Comparison of ENCODE assay signal across 9 cellular contexts in the genomic region with DNA sequence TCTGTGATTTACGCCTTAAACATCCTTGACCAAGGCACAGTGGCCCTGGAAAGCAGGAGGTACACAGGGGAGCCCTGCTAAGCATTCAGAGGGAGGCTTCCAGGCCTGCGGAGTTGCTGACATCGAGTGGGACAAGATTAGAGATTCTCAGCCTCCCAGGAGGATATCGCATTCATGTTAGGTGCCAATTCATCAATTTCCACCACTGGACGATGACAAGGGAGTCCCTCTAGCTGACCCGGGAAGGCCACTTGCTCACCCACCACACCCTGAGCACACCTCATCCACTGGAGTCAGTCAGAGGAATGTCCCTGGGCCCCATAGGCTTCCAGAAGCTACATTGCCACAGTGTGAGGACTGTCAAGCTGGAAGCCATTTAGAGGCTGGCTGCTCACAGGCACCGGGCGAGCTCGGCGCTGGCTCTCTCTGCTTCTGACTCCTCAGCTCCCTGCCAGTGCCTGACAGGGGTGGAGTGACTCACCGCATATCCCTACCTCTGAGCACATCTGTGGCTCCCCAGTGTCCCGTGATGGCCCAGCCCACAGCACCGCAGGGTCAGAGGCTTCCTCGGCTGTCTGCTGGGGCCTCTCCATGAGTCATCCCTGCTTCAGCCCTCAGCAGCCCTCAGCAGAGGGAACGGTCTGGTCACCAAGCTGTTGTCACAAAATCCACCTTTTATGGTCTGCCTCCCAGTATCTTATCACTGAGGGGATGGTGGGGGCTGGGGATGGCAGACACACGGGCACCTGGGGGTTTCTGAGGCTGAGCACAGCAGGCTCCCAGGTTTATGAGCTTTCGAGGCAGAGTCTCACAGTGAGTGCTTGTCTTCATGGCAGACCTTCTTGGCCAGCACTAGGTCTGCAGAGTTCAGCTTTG.
A peak's percentile ranks its signal among the peaks of the same experiment; 100 is the strongest.
DNase-seq lines count a peak whose midpoint lies in the region; ATAC-seq and TF ChIP-seq lines count a peak whose summit lies in the region.
"Had no signal": no experiment of that assay in that cellular context is flagged by ENCODE, and none has a peak within 500 bp of the region (broad histone marks: within the 10 kb centered on the region; RNA-seq: fewer than 3 reads in every experiment).

No MANE protein-coding gene starts in this region.

- no peaks in the 10 kb centered on the region for H3K36me3 ChIP-seq in tibial artery

- H3K4me3 ChIP-seq in tibial artery: no peak overlapping the region

- no peaks in the 10 kb centered on the region for H3K4me1 ChIP-seq in tibial artery
- H3K4me1 ChIP-seq: parathyroid adenoma had no signal

- DNase-seq in NCI-H2227 (lab: John Stamatoyannopoulos, UW; ENCODE audit: unreplicated experiment) (peak; percentile 25), NCI-H2227 treated with DMSO at 0.1 percent for 48 hours (lab: John Stamatoyannopoulos, UW) (no peak), UCSD-AML1 (lab: John Stamatoyannopoulos, UW; ENCODE audit: unreplicated experiment) (peak; percentile 14), iris pigment epithelial cell (ENCODE audit: low read depth) (peak; percentile 97), tibial artery (peak; percentile 46 to 72), DMS79 treated with DMSO at 0.1 percent for 48 hours (lab: John Stamatoyannopoulos, UW) (no peak), GDM1 (lab: John Stamatoyannopoulos, UW) (no peak)

- no peaks in the 10 kb centered on the region for H3K27me3 ChIP-seq in tibial artery

- no peak for TF ChIP-seq CTCF in tibial artery (IDR thresholded peaks at IDR 0.05)

- no peak overlapping the region for H3K27ac ChIP-seq in tibial artery
- H3K27ac ChIP-seq: parathyroid adenoma had no signal

- ATAC-seq in HG02759 (IDR thresholded peaks at IDR 0.05; ENCODE audit: unreplicated experiment): no peak

- H3K9me3 ChIP-seq in tibial artery: no peaks in the 10 kb centered on the region

- intact Hi-C loops in tibial artery (cut with DNase I; ENCODE audit: low total_unique reads): no loop called here

Comparison
In these comparisons a context has a peak if more than half of its experiments do, and no peak if none do; other contexts are left out.
1. DNase-seq: peak in NCI-H2227 (single experiment), UCSD-AML1 (single experiment), iris pigment epithelial cell (single experiment) and tibial artery (2 of 2); none in NCI-H2227 treated with DMSO at 0.1 percent for 48 hours (single experiment), DMS79 treated with DMSO at 0.1 percent for 48 hours (single experiment) and GDM1 (single experiment).